Comparison of ENCODE assay signal across 8 cellular contexts in genomic region chr14:23559010-23559920, GRCh38. TPM values are rescaled to one million over a fixed set of nuclear protein-coding genes. Genes with fewer than 3 reads are reported as not detected.
A peak's percentile ranks its signal among the peaks of the same experiment; 100 is the strongest.
DNase-seq lines count a peak whose midpoint lies in the region; ATAC-seq and TF ChIP-seq lines count a peak whose summit lies in the region.

No MANE protein-coding gene starts in this region.

- intact Hi-C loops in psoas muscle (cut with DNase I) = loop anchor here in 1 of 2 donors (10.0 kb wide), 1 partner anchor 234 kb away; the partner anchor contains the start of gene PABPN1

- H3K36me3 ChIP-seq in psoas muscle (ENCODE audit: insufficient read depth in 1 of 2, low read depth in 1 of 2) = peaks cover 0 to 25% of the 10 kb centered on the region in 2 donors

- no peak overlapping the region for H3K27ac ChIP-seq in psoas muscle

- H3K4me3 ChIP-seq in fibroblast of pulmonary artery (replicated peaks; ENCODE audit: low read depth, low read length) = no peak overlapping the region
- no peak overlapping the region for H3K4me3 ChIP-seq in psoas muscle

- peaks cover 22% of the 10 kb centered on the region for H3K4me1 ChIP-seq in psoas muscle

- no peaks in the 10 kb centered on the region for H3K27me3 ChIP-seq in psoas muscle (ENCODE audit: insufficient read depth in 3 of 3, low read length in 2 of 3)

- TF ChIP-seq CTCF in fibroblast of pulmonary artery (IDR thresholded peaks at IDR 0.05; ENCODE audit: low read length, missing control alignments) (peak; percentile 94), psoas muscle (IDR thresholded peaks at IDR 0.05) (peak; percentile 83)

- ATAC-seq in activated CD4-positive, CD25-positive, alpha-beta regulatory T cell treated with anti-CD3 and anti-CD28 coated beads, Interleukin-2, amount 50 U/mL, for 24 hours = no peak
- ATAC-seq in psoas muscle (no peak), GM19463 (IDR thresholded peaks at IDR 0.05; ENCODE audit: unreplicated experiment) (no peak), GM18870 (IDR thresholded peaks at IDR 0.05; ENCODE audit: unreplicated experiment) (no peak)

- peak; percentile 25 to 58 (median 46) for DNase-seq in activated CD4-positive, CD25-positive, alpha-beta regulatory T cell (lab: John Stamatoyannopoulos, UW)
- DNase-seq in NCI-H69 (lab: John Stamatoyannopoulos, UW) (peak; percentile 80), fibroblast of pulmonary artery (ENCODE audit: low read depth) (peak; percentile 67), psoas muscle (peak; percentile 53 to 81)
- peak; percentile 74 for DNase-seq in activated T-cell treated with anti-CD3 and anti-CD28 coated beads, Interleukin-2, amount 50 U/mL, for 1 hour

- WGBS in psoas muscle, 3 donors = 74 to 77% (median 77%) methylated on average over 21 of the region's 21 CpGs

- no peaks in the 10 kb centered on the region for H3K9me3 ChIP-seq in psoas muscle

RNA-seq across cellular contexts. Expression of gene THTPA, which starts 3.2 kb away (rescaled TPM):
- total RNA-seq in psoas muscle = 10 to 100 TPM; 18.5 to 29.9 (median 23.2) TPM
- polyA plus RNA-seq in psoas muscle = 10 to 100 TPM; 23.0 to 53.5 (median 26.2) TPM

RNA-seq across cellular contexts. Expression of gene ZFHX2, which starts 7.7 kb away (rescaled TPM):
- 1 to 10 TPM in 1 of 4 donors, under 1 TPM in 3; 0.39 to 2.9 (median 0.63) TPM for total RNA-seq in psoas muscle
- polyA plus RNA-seq in psoas muscle = under 1 TPM; 0.11 to 0.71 (median 0.69) TPM

RNA-seq across cellular contexts. Expression of gene AP1G2, which starts 8.3 kb away (rescaled TPM):
- total RNA-seq in psoas muscle = 10 to 100 TPM in 1 of 4 donors, 1 to 10 TPM in 3; 4.4 to 11.0 (median 6.1) TPM
- 1 to 10 TPM; 3.3 to 5.3 (median 4.3) TPM for polyA plus RNA-seq in psoas muscle

RNA-seq across cellular contexts. Expression of gene JPH4, which starts 19.3 kb away (rescaled TPM):
- under 1 TPM; 0.05 to 0.62 (median 0.17) TPM for total RNA-seq in psoas muscle
- under 1 TPM; 0.01 to 0.13 (median 0.03) TPM for polyA plus RNA-seq in psoas muscle
